ENCODE assay signal across 18 cellular contexts in the genomic region with DNA sequence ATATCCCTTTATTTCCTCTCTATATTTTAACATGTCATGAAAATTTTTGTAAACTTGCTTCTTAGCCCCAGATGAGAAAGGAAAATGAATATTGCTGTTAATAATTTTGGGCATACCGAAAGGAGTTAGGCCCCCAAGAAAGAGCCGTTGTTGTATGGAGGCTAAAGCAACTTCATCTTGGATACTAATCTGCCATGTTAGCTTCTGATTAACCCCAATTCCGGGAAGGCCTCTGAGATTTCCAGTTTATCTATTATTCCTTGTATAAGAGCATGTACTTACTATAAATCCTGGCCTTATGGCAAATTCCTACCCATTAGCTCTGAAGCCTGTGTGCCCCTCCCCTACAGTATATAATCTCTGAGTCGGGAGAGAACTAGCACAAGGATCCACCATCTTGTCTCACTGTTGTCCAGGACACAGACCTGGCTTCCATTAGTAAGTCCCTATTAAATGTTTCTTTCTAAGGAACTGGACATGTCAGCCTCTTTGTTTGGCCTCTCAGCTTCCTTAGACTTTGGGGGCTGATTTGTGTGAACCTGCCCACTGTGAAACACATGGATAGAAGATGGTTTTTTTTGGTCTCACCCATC. TPM values are rescaled to one million over a fixed set of nuclear protein-coding genes. Genes with fewer than 3 reads are reported as not detected.
DNase-seq lines count a peak whose midpoint lies in the region; ATAC-seq, FAIRE-seq and TF ChIP-seq lines count a peak whose summit lies in the region.
"Had no signal": no experiment of that assay in that cellular context is flagged by ENCODE, and none has a peak within 500 bp of the region (broad histone marks: within the 10 kb centered on the region; RNA-seq: fewer than 3 reads in every experiment).

No MANE protein-coding gene starts in this region.

- H3K9me3 ChIP-seq in Loucy (ENCODE audit: insufficient read depth, low read depth, low read length) (no peaks in the 10 kb centered on the region), H1 (ENCODE audit: insufficient read depth in 2 of 2, low read depth in 1 of 2, low read length in 1 of 2) (no peaks in the 10 kb centered on the region), small intestine (ENCODE audit: control insufficient read depth, low read depth) (no peaks in the 10 kb centered on the region)
- H3K9me3 ChIP-seq: Caco-2, HAP-1 had no signal

- H3K36me3 ChIP-seq in GM23338 (ENCODE audit: insufficient read depth) (no peaks in the 10 kb centered on the region), Loucy (ENCODE audit: insufficient read depth, low read length) (no peaks in the 10 kb centered on the region), H1 (ENCODE audit: control insufficient read depth in 2 of 4, insufficient read depth in 4 of 4, low read length in 3 of 4) (no peaks in the 10 kb centered on the region), small intestine (ENCODE audit: control insufficient read depth in 2 of 2, insufficient read depth in 2 of 2, low read length in 2 of 2) (peaks cover 0 to 2% of the 10 kb centered on the region in 2 donors)
- H3K36me3 ChIP-seq: HAP-1 had no signal

- H3K4me1 ChIP-seq in GM23338 (ENCODE audit: insufficient read depth) (no peaks in the 10 kb centered on the region), Loucy (ENCODE audit: insufficient read depth, low read length, poor library complexity, severe bottlenecking) (no peaks in the 10 kb centered on the region), H1 (replicated peaks in 1 of 4; ENCODE audit: control insufficient read depth in 3 of 4, insufficient read depth in 4 of 4, low read length in 3 of 4) (no peaks in the 10 kb centered on the region), small intestine (ENCODE audit: control insufficient read depth in 2 of 2, insufficient read depth in 1 of 2, low read depth in 1 of 2, low read length in 1 of 2) (no peaks in the 10 kb centered on the region)
- H3K4me1 ChIP-seq: Caco-2, HAP-1 had no signal

- TF ChIP-seq POLR2A in H1 (IDR thresholded peaks at IDR 0.05; ENCODE audit: control extremely low read depth in 1 of 2, low read depth in 2 of 2, low read length in 2 of 2): no peak

- no peak for DNase-seq in GM23338 (ENCODE audit: low spot score)
- no peak for DNase-seq in H1 (ENCODE audit: low read depth in 1 of 2, low spot score in 2 of 2)
- no peak for DNase-seq in small intestine
- DNase-seq in CD14-positive monocyte (ENCODE audit: low spot score): no peak
- no peak for DNase-seq in stimulated activated CD4-positive, alpha-beta T cell treated with anti-CD3 and anti-CD28 coated beads, Interleukin-1b, Interleukin-23, amount 100 ng/mL, for 48 hours
- DNase-seq: C1 segment of cervical spinal cord; Caco-2; CD4-positive, CD25-positive, alpha-beta regulatory T cell; CD8-positive, alpha-beta T cell; DMS153; DND-41; HFFc6 had no signal

- no peak overlapping the region for H4K5ac ChIP-seq in H1 (ENCODE audit: insufficient read length, low read depth, low read length)

- H3K79me2 ChIP-seq in GM23338 (replicated peaks; ENCODE audit: insufficient read depth): no peaks in the 10 kb centered on the region
- no peaks in the 10 kb centered on the region for H3K79me2 ChIP-seq in Loucy (ENCODE audit: insufficient read depth, low read length)
- no peaks in the 10 kb centered on the region for H3K79me2 ChIP-seq in H1 (ENCODE audit: control insufficient read depth in 1 of 2, insufficient read depth in 2 of 2, low read length in 2 of 2)

- H3K4me1 Mint-ChIP-seq in GM23338 (peaks cover 5% of the 10 kb centered on the region; the same call in 2 of the 3 replicates), CD14-positive monocyte (no peaks in the 10 kb centered on the region)

- no peak overlapping the region for H3K14ac ChIP-seq in H1 (ENCODE audit: insufficient read length)

- intact Hi-C loops in CD14-positive monocyte (cut with micrococcal nuclease): no loop called here

- H2BK5ac ChIP-seq in H1 (ENCODE audit: low read depth, low read length): no peak overlapping the region

- H3F3A ChIP-seq in GM23338 (replicated peaks; ENCODE audit: low read depth) (no peaks in the 10 kb centered on the region), Loucy (ENCODE audit: low read depth) (no peaks in the 10 kb centered on the region)

- FAIRE-seq in H1 (lab: Jason Lieb, UNC) (no peak), small intestine (lab: Jason Lieb, UNC) (no peak)
- FAIRE-seq: G401.6, GM12892, H54 had no signal

- H2BK15ac ChIP-seq in H1 (ENCODE audit: low read length): no peak overlapping the region

- H2BK20ac ChIP-seq in H1 (ENCODE audit: low read length): no peak overlapping the region

- no peak overlapping the region for H3K23ac ChIP-seq in H1 (ENCODE audit: insufficient read length)

- H3K9me2 ChIP-seq in GM23338 (ENCODE audit: insufficient read depth) (no peaks in the 10 kb centered on the region), Loucy (replicated peaks; ENCODE audit: low read depth, low read length) (no peaks in the 10 kb centered on the region)

- H3K27ac Mint-ChIP-seq in GM23338 (no peak overlapping the region), CD14-positive monocyte (no peak overlapping the region)
- H3K27ac Mint-ChIP-seq: CD4-positive, CD25-positive, alpha-beta regulatory T cell; CD8-positive, alpha-beta T cell; HFFc6 had no signal

- H2BK120ac ChIP-seq in H1 (replicated peaks; ENCODE audit: low read depth, low read length): no peak overlapping the region

- H3K4me3 Mint-ChIP-seq in GM23338 (no peak overlapping the region), CD14-positive monocyte (no peak overlapping the region)
- H3K4me3 Mint-ChIP-seq: CD4-positive, CD25-positive, alpha-beta regulatory T cell; CD8-positive, alpha-beta T cell; HFFc6 had no signal

- no peak overlapping the region for H2BK12ac ChIP-seq in H1 (ENCODE audit: low read depth, low read length)

- no peak for TF ChIP-seq RAD21 in H1 (IDR thresholded peaks at IDR 0.05 in 1 of 2, conservative IDR thresholded peaks at IDR 0.05 in 1 of 2; ENCODE audit: low read depth in 2 of 2, low read length in 2 of 2)

- H3K9me3 Mint-ChIP-seq in GM23338 (no peaks in the 10 kb centered on the region), CD14-positive monocyte (no peaks in the 10 kb centered on the region)
- H3K9me3 Mint-ChIP-seq: CD4-positive, CD25-positive, alpha-beta regulatory T cell; CD8-positive, alpha-beta T cell; HFFc6 had no signal

- no peaks in the 10 kb centered on the region for H3K27me3 ChIP-seq in GM23338 (ENCODE audit: insufficient read depth)
- H3K27me3 ChIP-seq in Loucy (ENCODE audit: insufficient read depth, low read length, poor library complexity, severe bottlenecking): no peaks in the 10 kb centered on the region
- no peaks in the 10 kb centered on the region for H3K27me3 ChIP-seq in H1 (replicated peaks in 1 of 4; ENCODE audit: control insufficient read depth in 3 of 4, extremely low read depth in 1 of 4, insufficient read depth in 3 of 4, low read length in 3 of 4)
- H3K27me3 ChIP-seq in small intestine (ENCODE audit: control insufficient read depth in 2 of 2, insufficient read depth in 2 of 2, low read length in 2 of 2): no peaks in the 10 kb centered on the region

- H3K4me3 ChIP-seq in GM23338 (no peak overlapping the region), Loucy (ENCODE audit: low read length, poor library complexity, severe bottlenecking) (no peak overlapping the region), H1 (ENCODE audit: extremely low read depth in 1 of 4, insufficient read depth in 2 of 4, low read depth in 3 of 4, low read length in 4 of 4) (no peak overlapping the region), small intestine (ENCODE audit: low read depth in 1 of 2, low read length in 2 of 2) (no peak overlapping the region)
- H3K4me3 ChIP-seq: HAP-1 had no signal

- 0 out of 2 replicates have a peak overlapping the region, but pooled peaks have one; percentile 52 for H2AFZ ChIP-seq in GM23338
- H2AFZ ChIP-seq in Loucy (ENCODE audit: low read length): peak overlapping the region; percentile 20; the same call in 1 of the 2 replicates
- 0 out of 2 replicates have a peak overlapping the region, but pooled peaks have one; percentile 53 for H2AFZ ChIP-seq in H1 (ENCODE audit: low read length)

- TF ChIP-seq EP300 in H1 (IDR thresholded peaks at IDR 0.05; ENCODE audit: borderline replicate concordance in 1 of 2, low read depth in 2 of 2, low read length in 2 of 2): no peak

- no peaks in the 10 kb centered on the region for H3K79me1 ChIP-seq in H1 (ENCODE audit: low read depth, low read length)

- POLR2A ChIA-PET in H1 (lab: Charles Lee; ENCODE audit: partially characterized antibody): no interaction called here

- no peak overlapping the region for H3K56ac ChIP-seq in H1 (replicated peaks; ENCODE audit: insufficient read length, low read depth, low read length)

- H2AK5ac ChIP-seq in H1 (ENCODE audit: low read depth, low read length): no peak overlapping the region

- ATAC-seq in GM23338: no peak
- ATAC-seq: CD8-positive, alpha-beta T cell had no signal

- H3K18ac ChIP-seq in H1 (ENCODE audit: extremely low read depth, low read length): no peak overlapping the region

- no peaks in the 10 kb centered on the region for H4K20me1 ChIP-seq in GM23338 (replicated peaks; ENCODE audit: insufficient read depth)
- no peaks in the 10 kb centered on the region for H4K20me1 ChIP-seq in Loucy (ENCODE audit: insufficient read depth, low read length, poor library complexity, severe bottlenecking)
- no peaks in the 10 kb centered on the region for H4K20me1 ChIP-seq in H1 (replicated peaks in 1 of 2; ENCODE audit: control insufficient read depth in 1 of 2, insufficient read depth in 2 of 2, low read length in 2 of 2)

- H3K4me2 ChIP-seq in GM23338 (no peak overlapping the region), Loucy (ENCODE audit: low read depth, low read length, poor library complexity, severe bottlenecking) (no peak overlapping the region), H1 (ENCODE audit: insufficient read depth in 1 of 2, low read depth in 2 of 2, low read length in 2 of 2) (no peak overlapping the region)

- 99% methylated on average over 4 of the region's 4 CpGs; no CpG with 5 or more reads in 1 of the 2 experiments for WGBS in H1 (ENCODE audit: extremely low coverage in 1 of 2, insufficient coverage in 1 of 2, insufficient read length in 1 of 2, insufficient replicate concordance in 2 of 2, low coverage in 1 of 2, low lambda C conversion rate in 2 of 2, missing lambda C conversion rate in 1 of 2), 2 experiments
- WGBS in small intestine, 3 donors: 95 to 97% (median 96%) methylated on average over 4 of the region's 4 CpGs

- TF ChIP-seq CTCF in GM23338 (conservative IDR thresholded peaks at IDR 0.05; ENCODE audit: low read depth in 2 of 2) (no peak), Loucy (conservative IDR thresholded peaks at IDR 0.05; ENCODE audit: low read length) (no peak), H1 (IDR thresholded peaks at IDR 0.05; ENCODE audit: control extremely low read depth in 1 of 3, insufficient read depth in 1 of 3, low read depth in 1 of 3, low read length in 3 of 3) (no peak), CD14-positive monocyte (IDR thresholded peaks at IDR 0.05) (no peak)

- no peak overlapping the region for H3K4ac ChIP-seq in H1 (replicated peaks; ENCODE audit: insufficient read length, low read depth, low read length)

- H4K91ac ChIP-seq in H1 (replicated peaks; ENCODE audit: insufficient read length, low read length): no peak overlapping the region

- no peaks in the 10 kb centered on the region for H3K36me3 Mint-ChIP-seq in GM23338 (ENCODE audit: low read depth)
- H3K36me3 Mint-ChIP-seq in CD14-positive monocyte: no peaks in the 10 kb centered on the region
- H3K36me3 Mint-ChIP-seq: CD4-positive, CD25-positive, alpha-beta regulatory T cell; CD8-positive, alpha-beta T cell had no signal

- no peak overlapping the region for H3K27ac ChIP-seq in GM23338 (ENCODE audit: low read depth)
- no peak overlapping the region for H3K27ac ChIP-seq in H1 (ENCODE audit: low read depth, low read length)
- no peak overlapping the region for H3K27ac ChIP-seq in small intestine (ENCODE audit: low read depth in 1 of 2, low read length in 1 of 2)

- CTCF ChIA-PET in H1 (lab: Charles Lee; ENCODE audit: partially characterized antibody): no interaction called here

- H3K9ac ChIP-seq in Loucy (ENCODE audit: low read depth, low read length, poor library complexity, severe bottlenecking) (no peak overlapping the region), H1 (replicated peaks in 1 of 4; ENCODE audit: extremely low read depth in 1 of 4, low read depth in 3 of 4, low read length in 3 of 4) (no peak overlapping the region)

- no peaks in the 10 kb centered on the region for H3K23me2 ChIP-seq in H1 (ENCODE audit: low read depth, low read length)

- no peak overlapping the region for H4K8ac ChIP-seq in H1 (ENCODE audit: extremely low read depth, insufficient read depth, low read length)

- H3K27me3 Mint-ChIP-seq in GM23338 (ENCODE audit: insufficient read depth, low read depth, poor library complexity) (peaks cover 3% of the 10 kb centered on the region), CD14-positive monocyte (ENCODE audit: low read depth in 3 of 3) (no peaks in the 10 kb centered on the region)

RNA-seq across cellular contexts. Expression of a gene that starts 20.9 kb away (rescaled TPM):
- 20.9 and 30.8 TPM in 2 replicates for total RNA-seq in GM23338 (2014; rRNA removed; shearing (Covaris generic))
- polyA plus RNA-seq in GM23338 (2016; fragmentation: Nextera tagmentation; extraction: Ambion mirVana) (55.9 and 70.7 TPM in 2 replicates), H1 (2011; rRNA removed) (26.6 and 44.3 TPM in 2 replicates), small intestine (10 to 100 TPM; 11.4 to 91.9 (median 14.8) TPM), CD14-positive monocyte (10 to 100 TPM; 15.1 to 16.2 TPM)
- total RNA-seq in H1 (2021; fragmentation: NEBNext Ultra II Directional; extraction: Animal tissue kit (Norgen Biotek cat#: 25700)): 47.2 and 49.9 TPM in 2 replicates
- polyA plus RNA-seq in H1 (2011; cell fraction: cytosol; rRNA removed): 32.7 TPM
- polyA plus RNA-seq in H1 (2011; cell fraction: nucleus; rRNA removed): 82.6 TPM
- 49.3 to 55.8 TPM (median 53.8 TPM) in 4 replicates for polyA plus RNA-seq in H1 (2012, experiment 1 of 2)
- polyA plus RNA-seq in H1 (2012, experiment 2 of 2): 20.4 TPM
- polyA plus RNA-seq in H1 (2013, experiment 1 of 2): 37.2 TPM
- polyA plus RNA-seq in H1 (2013, experiment 2 of 2): 38.3 TPM
- 67.4 and 183 TPM in 2 replicates for polyA minus RNA-seq in H1 (2011; rRNA and poly(A)+ RNA removed)
- 34.3 TPM for polyA minus RNA-seq in H1 (2011; cell fraction: cytosol; rRNA and poly(A)+ RNA removed)
- polyA minus RNA-seq in H1 (2011; cell fraction: nucleus; rRNA and poly(A)+ RNA removed): 154 TPM

RNA-seq across cellular contexts. Expression of a gene that starts 47.5 kb away (rescaled TPM):
- 30.5 and 42.3 TPM in 2 replicates for total RNA-seq in GM23338 (2014; rRNA removed; shearing (Covaris generic))
- 35.4 and 36.0 TPM in 2 replicates for polyA plus RNA-seq in GM23338 (2016; fragmentation: Nextera tagmentation; extraction: Ambion mirVana)
- 29.5 and 36.4 TPM in 2 replicates for total RNA-seq in H1 (2021; fragmentation: NEBNext Ultra II Directional; extraction: Animal tissue kit (Norgen Biotek cat#: 25700))
- polyA plus RNA-seq in H1 (2011; rRNA removed): 21.7 and 35.1 TPM in 2 replicates
- 35.4 TPM for polyA plus RNA-seq in H1 (2011; cell fraction: cytosol; rRNA removed)
- 9.7 TPM for polyA plus RNA-seq in H1 (2011; cell fraction: nucleus; rRNA removed)
- polyA plus RNA-seq in H1 (2012, experiment 1 of 2): 24.1 to 46.6 TPM (median 32.3 TPM) in 4 replicates
- polyA plus RNA-seq in H1 (2012, experiment 2 of 2): 14.9 TPM
- polyA plus RNA-seq in H1 (2013, experiment 1 of 2): 27.1 TPM
- 24.7 TPM for polyA plus RNA-seq in H1 (2013, experiment 2 of 2)
- 33.5 and 43.2 TPM in 2 replicates for polyA minus RNA-seq in H1 (2011; rRNA and poly(A)+ RNA removed)
- polyA minus RNA-seq in H1 (2011; cell fraction: cytosol; rRNA and poly(A)+ RNA removed): 20.2 TPM
- 10.9 TPM for polyA minus RNA-seq in H1 (2011; cell fraction: nucleus; rRNA and poly(A)+ RNA removed)
- polyA plus RNA-seq in small intestine: 100 to 1,000 TPM in 1 of 3 donors, 10 to 100 TPM in 2; 65.1 to 123 (median 74.8) TPM
- 10 to 100 TPM; 23.3 to 24.4 TPM for polyA plus RNA-seq in CD14-positive monocyte

RNA-seq across cellular contexts. Expression of a gene that starts 51.1 kb away (rescaled TPM):
- total RNA-seq in GM23338 (2014; rRNA removed; shearing (Covaris generic)): not detected in 2 replicates
- not detected in 2 replicates for polyA plus RNA-seq in GM23338 (2016; fragmentation: Nextera tagmentation; extraction: Ambion mirVana)
- not detected in 2 replicates for total RNA-seq in H1 (2021; fragmentation: NEBNext Ultra II Directional; extraction: Animal tissue kit (Norgen Biotek cat#: 25700))
- polyA plus RNA-seq in H1 (2011; rRNA removed): not detected in 2 replicates
- 0.17 TPM for polyA plus RNA-seq in H1 (2011; cell fraction: cytosol; rRNA removed)
- polyA plus RNA-seq in H1 (2011; cell fraction: nucleus; rRNA removed): not detected
- not detected in 4 replicates for polyA plus RNA-seq in H1 (2012, experiment 1 of 2)
- not detected for polyA plus RNA-seq in H1 (2012, experiment 2 of 2)
- polyA plus RNA-seq in H1 (2013, experiment 1 of 2): not detected
- polyA plus RNA-seq in H1 (2013, experiment 2 of 2): not detected
- polyA minus RNA-seq in H1 (2011; rRNA and poly(A)+ RNA removed): not detected in 2 replicates
- polyA minus RNA-seq in H1 (2011; cell fraction: cytosol; rRNA and poly(A)+ RNA removed): not detected
- polyA minus RNA-seq in H1 (2011; cell fraction: nucleus; rRNA and poly(A)+ RNA removed): not detected
- polyA plus RNA-seq in small intestine: 10 to 100 TPM in 1 of 3 donors, 1 to 10 TPM in 2; 6.5 to 43.4 (median 8.1) TPM
- not detected for polyA plus RNA-seq in CD14-positive monocyte
- total RNA-seq: A172; Caco-2; CD4-positive, CD25-positive, alpha-beta regulatory T cell; CD8-positive, alpha-beta T cell; HFFc6 had no signal
- polyA plus RNA-seq: CD4-positive, CD25-positive, alpha-beta regulatory T cell had no signal
